In the genomic region with DNA sequence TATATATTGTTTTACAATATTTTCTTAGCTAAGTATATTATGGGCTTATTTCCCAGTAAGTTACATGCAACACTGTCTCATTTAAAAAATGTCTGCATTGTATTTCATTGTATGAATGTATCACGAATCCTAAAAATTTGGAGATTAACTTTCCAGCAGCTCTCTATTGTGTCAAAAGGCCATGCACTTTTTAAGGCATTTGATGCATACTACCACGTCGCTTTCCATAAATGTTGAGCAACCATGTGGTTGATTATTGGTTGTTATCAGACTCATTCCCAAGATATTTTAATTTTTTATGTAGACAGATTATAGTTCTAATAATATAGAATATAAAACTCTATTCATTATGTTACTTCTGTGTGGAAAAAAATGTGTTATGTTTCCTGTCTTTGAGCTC, we compare ENCODE assay signal across 7 cellular contexts.
"Had no signal": no experiment of that assay in that cellular context is flagged by ENCODE, and none has a peak within 500 bp of the region (broad histone marks: within the 10 kb centered on the region; RNA-seq: fewer than 3 reads in every experiment).

No MANE protein-coding gene starts in this region.

- ATAC-seq: HepG2, K562 had no signal

- DNase-seq: IMR-90, KBM-7, KG1 had no signal

- H3K27ac ChIP-seq: HL-60, KMS-11 had no signal

- H3K4me3 ChIP-seq: K562 had no signal
